In the genomic region with DNA sequence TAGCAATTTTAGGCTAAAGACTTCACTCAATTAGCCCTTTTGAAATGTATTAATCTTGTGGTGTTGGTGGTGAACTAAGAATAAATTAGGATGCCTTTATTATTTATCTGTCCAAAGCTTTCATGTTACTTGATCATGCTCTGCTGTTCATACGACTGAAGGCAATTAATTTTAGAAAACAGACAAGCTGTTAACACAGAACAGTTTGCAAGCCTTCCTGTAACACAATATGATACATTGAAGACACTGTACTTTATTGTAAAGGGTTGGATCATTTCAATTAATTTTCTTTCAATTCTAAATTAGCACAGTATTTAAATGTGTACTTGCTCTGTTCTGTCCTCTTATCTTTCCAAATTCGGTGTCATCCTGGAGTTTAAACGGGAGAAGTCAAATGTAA, we compare ENCODE assay signal across 18 cellular contexts.
"Had no signal": no experiment of that assay in that cellular context is flagged by ENCODE, and none has a peak within 500 bp of the region (broad histone marks: within the 10 kb centered on the region; RNA-seq: fewer than 3 reads in every experiment).

No MANE protein-coding gene starts in this region.

- H3K4me3 ChIP-seq: adrenal gland, body of pancreas, colonic mucosa, lower lobe of right lung, transverse colon had no signal

- DNase-seq: activated CD4-positive, alpha-beta T cell treated with anti-CD3 and anti-CD28 coated beads for 36 hours; activated CD8-positive, alpha-beta T cell treated with anti-CD3 and anti-CD28 coated beads for 36 hours; activated effector memory CD4-positive, alpha-beta T cell treated with anti-CD3 and anti-CD28 coated beads, Interleukin-2, amount 50 U/mL, for 16 hours; activated T-cell treated with anti-CD3 and anti-CD28 coated beads, Interleukin-2, amount 50 U/mL, for 4 hours; adrenal gland; body of pancreas; central memory CD4-positive, alpha-beta T cell; colonic mucosa; lower lobe of right lung; midbrain; stimulated activated CD4-positive, alpha-beta T cell treated with anti-CD3 and anti-CD28 coated beads, Interleukin-15, amount 100 ng/mL, for 24 hours; stimulated activated CD4-positive, alpha-beta T cell treated with anti-CD3 and anti-CD28 coated beads, Interleukin-4, amount 100 ng/mL, for 1 hour; stimulated activated naive CD4-positive, alpha-beta T cell treated with Interleukin-2 at 50 U/mL for 16 hours; substantia nigra; transverse colon; WERI-Rb-1 had no signal

- H3K4me1 ChIP-seq: adrenal gland, body of pancreas, colonic mucosa, lower lobe of right lung, transverse colon had no signal

- H3K4me3 Mint-ChIP-seq: activated CD4-positive, alpha-beta T cell treated with anti-CD3 and anti-CD28 coated beads for 36 hours; activated CD8-positive, alpha-beta T cell treated with anti-CD3 and anti-CD28 coated beads for 36 hours; activated naive CD4-positive, alpha-beta T cell treated with anti-CD3 and anti-CD28 coated beads, Interleukin-2, amount 50 U/mL, for 24 hours; activated T-cell treated with anti-CD3 and anti-CD28 coated beads, Interleukin-2, amount 50 U/mL, for 4 hours; neural crest cell had no signal

- H3K36me3 ChIP-seq: adrenal gland, colonic mucosa, lower lobe of right lung, transverse colon, WERI-Rb-1 had no signal

- H3K9me3 ChIP-seq: adrenal gland, body of pancreas, colonic mucosa, lower lobe of right lung, transverse colon had no signal

- H3K27ac ChIP-seq: adrenal gland, body of pancreas, colonic mucosa, lower lobe of right lung, transverse colon, WERI-Rb-1 had no signal

- H3K27ac Mint-ChIP-seq: activated CD4-positive, alpha-beta T cell treated with anti-CD3 and anti-CD28 coated beads for 36 hours; activated CD8-positive, alpha-beta T cell treated with anti-CD3 and anti-CD28 coated beads for 36 hours; activated naive CD4-positive, alpha-beta T cell treated with anti-CD3 and anti-CD28 coated beads, Interleukin-2, amount 50 U/mL, for 24 hours had no signal

- H3K4me1 Mint-ChIP-seq: activated CD4-positive, alpha-beta T cell treated with anti-CD3 and anti-CD28 coated beads for 36 hours; activated naive CD4-positive, alpha-beta T cell treated with anti-CD3 and anti-CD28 coated beads, Interleukin-2, amount 50 U/mL, for 24 hours had no signal

- H3K27me3 Mint-ChIP-seq: activated CD4-positive, alpha-beta T cell treated with anti-CD3 and anti-CD28 coated beads for 36 hours; activated CD8-positive, alpha-beta T cell treated with anti-CD3 and anti-CD28 coated beads for 36 hours; activated naive CD4-positive, alpha-beta T cell treated with anti-CD3 and anti-CD28 coated beads, Interleukin-2, amount 50 U/mL, for 24 hours had no signal

- H3K36me3 Mint-ChIP-seq: activated naive CD4-positive, alpha-beta T cell treated with anti-CD3 and anti-CD28 coated beads, Interleukin-2, amount 50 U/mL, for 24 hours had no signal

- ATAC-seq: activated CD4-positive, alpha-beta T cell treated with anti-CD3 and anti-CD28 coated beads for 36 hours; activated CD8-positive, alpha-beta T cell treated with anti-CD3 and anti-CD28 coated beads for 36 hours; activated T-cell treated with anti-CD3 and anti-CD28 coated beads, Interleukin-2, amount 50 U/mL, for 4 hours; body of pancreas; lower lobe of right lung had no signal

- H3K27me3 ChIP-seq: adrenal gland, body of pancreas, colonic mucosa, transverse colon had no signal
